In genomic region chr1:21334214-21335087, GRCh38 we compare ENCODE assay signal across 8 cellular contexts. TPM values are rescaled to one million over a fixed set of nuclear protein-coding genes. Genes with fewer than 3 reads are reported as not detected.
DNase-seq lines count a peak whose midpoint lies in the region; ATAC-seq and TF ChIP-seq lines count a peak whose summit lies in the region.

No MANE protein-coding gene starts in this region.

- DNase-seq in SK-N-SH (peak; percentile 59), heart left ventricle (peak; percentile 76 to 88 (median 77)), retina (peak; percentile 71), aorta (peak; percentile 90 to 92)
- DNase-seq in activated naive CD4-positive, alpha-beta T cell treated with anti-CD3 and anti-CD28 coated beads, Interleukin-2, amount 50 U/mL, for 72 hours (ENCODE audit: low spot score in 2 of 2), result peak; percentile 64 to 90

- H3K27me3 ChIP-seq in BLaER1, result no peaks in the 10 kb centered on the region
- H3K27me3 ChIP-seq in SK-N-SH (ENCODE audit: insufficient read depth), result no peaks in the 10 kb centered on the region
- no peaks in the 10 kb centered on the region for H3K27me3 ChIP-seq in heart left ventricle
- no peaks in the 10 kb centered on the region for H3K27me3 ChIP-seq in aorta (ENCODE audit: control insufficient read depth in 1 of 2, insufficient read depth in 2 of 2, low read length in 1 of 2)

- TF ChIP-seq POLR2A in GM19193 (IDR thresholded peaks at IDR 0.05; ENCODE audit: extremely low read depth, insufficient read depth, insufficient read length) (peak; percentile 40), heart left ventricle (IDR thresholded peaks at IDR 0.05) (peak in 1 of 2 donors; percentile 8)

- TF ChIP-seq CTCF in SK-N-SH (IDR thresholded peaks at IDR 0.05) (peak; percentile 80), heart left ventricle (IDR thresholded peaks at IDR 0.05) (peak; percentile 67 to 91 (median 84))

- no peaks in the 10 kb centered on the region for H3K9me3 Mint-ChIP-seq in activated naive CD4-positive, alpha-beta T cell treated with anti-CD3 and anti-CD28 coated beads, Interleukin-2, amount 50 U/mL, for 72 hours

- H3K36me3 Mint-ChIP-seq in activated naive CD4-positive, alpha-beta T cell treated with anti-CD3 and anti-CD28 coated beads, Interleukin-2, amount 50 U/mL, for 72 hours, result peaks cover 5 to 8% of the 10 kb centered on the region in 2 donors

- POLR2A ChIA-PET in SK-N-SH (lab: Yijun Ruan, JAX), result no interaction called here

- intact Hi-C loops in heart left ventricle (cut with DNase I), result loop anchor here in 9 of 10 donors (1.0 to 5.0 kb wide), 4 partner anchors 42 to 80 kb away; partner anchors contain the start of gene ECE1 (in 4 of the 9)
- intact Hi-C loops in aorta (cut with DNase I), result loop anchor here (2.0 kb wide), 2 partner anchors 78 to 80 kb away; no protein-coding TSS in a partner anchor

- ATAC-seq in HG03442 (IDR thresholded peaks at IDR 0.05; ENCODE audit: unreplicated experiment) (peak; percentile 62), heart left ventricle (peak; percentile 23 to 59 (median 53)), aorta (ENCODE audit: low FRiP score) (peak; percentile 73)
- peak; percentile 84 to 90 for ATAC-seq in activated naive CD4-positive, alpha-beta T cell treated with anti-CD3 and anti-CD28 coated beads, Interleukin-2, amount 50 U/mL, for 72 hours

- H3K9ac ChIP-seq in BLaER1 (peak overlapping the region; percentile 42), SK-N-SH (peak overlapping the region; percentile 57; the same call in 1 of the 2 replicates)

- H3K4me1 ChIP-seq in BLaER1, result peaks cover 78% of the 10 kb centered on the region
- peaks cover 26 to 64% of the 10 kb centered on the region in 2 experiments for H3K4me1 ChIP-seq in SK-N-SH (ENCODE audit: control insufficient read depth in 1 of 2, insufficient read depth in 2 of 2, low read depth in 1 of 2, low read length in 1 of 2)
- peaks cover 18 to 93% (median 74%) of the 10 kb centered on the region in 12 donors for H3K4me1 ChIP-seq in heart left ventricle
- H3K4me1 ChIP-seq in aorta (ENCODE audit: control insufficient read depth in 1 of 2, insufficient read depth in 2 of 2, low read length in 2 of 2), result peaks cover 2 to 7% of the 10 kb centered on the region in 2 donors

- peak overlapping the region; percentile 54; the same call in 1 of the 2 replicates for H3K27ac ChIP-seq in BLaER1
- H3K27ac ChIP-seq in SK-N-SH (ENCODE audit: low read depth in 2 of 2, low read length in 1 of 2), result peak overlapping the region; percentile 56 to 91; a peak in 3 of 4 replicates
- peak overlapping the region; percentile 15 to 94 (median 82) for H3K27ac ChIP-seq in heart left ventricle
- H3K27ac ChIP-seq in aorta (ENCODE audit: low read depth in 1 of 2, low read length in 2 of 2), result peak overlapping the region; percentile 40 to 92

- peaks cover 38% of the 10 kb centered on the region for H3K79me2 ChIP-seq in SK-N-SH (ENCODE audit: insufficient read depth)

- H3K36me3 ChIP-seq in BLaER1, result no peaks in the 10 kb centered on the region
- no peaks in the 10 kb centered on the region for H3K36me3 ChIP-seq in SK-N-SH (replicated peaks in 1 of 2; ENCODE audit: control insufficient read depth in 1 of 2, insufficient read depth in 2 of 2, low read length in 1 of 2)
- H3K36me3 ChIP-seq in heart left ventricle, result no peaks in the 10 kb centered on the region
- H3K36me3 ChIP-seq in aorta (ENCODE audit: control insufficient read depth in 1 of 2, insufficient read depth in 2 of 2, low read length in 1 of 2), result no peaks in the 10 kb centered on the region

- H3F3A ChIP-seq in SK-N-SH (replicated peaks; ENCODE audit: insufficient read depth), result peaks cover 19% of the 10 kb centered on the region

- H3K4me3 ChIP-seq in BLaER1 (peak overlapping the region; percentile 52), SK-N-SH (ENCODE audit: low read depth in 2 of 2, low read length in 1 of 2) (peak overlapping the region in 1 of 2 experiments; percentile 23; a peak in 1 of 4 replicates), heart left ventricle (peak overlapping the region in 10 of 12 donors; percentile 18 to 50 (median 34)), aorta (ENCODE audit: low read length in 2 of 2) (no peak overlapping the region)

- TF ChIP-seq EP300 in SK-N-SH (IDR thresholded peaks at IDR 0.05; ENCODE audit: borderline replicate concordance in 1 of 2, low read depth in 1 of 2, low read length in 1 of 2), result no peak

- H3K4me2 ChIP-seq in BLaER1 (peak overlapping the region; percentile 98), SK-N-SH (peak overlapping the region; percentile 74)

- peak; percentile 66 for TF ChIP-seq RAD21 in SK-N-SH (IDR thresholded peaks at IDR 0.05; ENCODE audit: low read length)

- H2AFZ ChIP-seq in SK-N-SH (ENCODE audit: low read depth), result peak overlapping the region; percentile 50; the same call in 1 of the 2 replicates

- CTCF ChIA-PET in SK-N-SH (lab: Yijun Ruan, JAX), result interaction anchor here (0.6 to 7.7 kb wide), 20 partner anchors 9 to 809 kb away, joined by 3 to 65 read pairs (median 4); no protein-coding TSS in a partner anchor

- H4K20me1 ChIP-seq in BLaER1 (peaks cover 74% of the 10 kb centered on the region), SK-N-SH (ENCODE audit: insufficient read depth) (no peaks in the 10 kb centered on the region)

- H3K9me3 ChIP-seq in BLaER1 (no peaks in the 10 kb centered on the region), SK-N-SH (no peaks in the 10 kb centered on the region), heart left ventricle (no peaks in the 10 kb centered on the region), aorta (ENCODE audit: control insufficient read depth, low read length) (no peaks in the 10 kb centered on the region)

- H3K9me2 ChIP-seq in SK-N-SH, result no peaks in the 10 kb centered on the region

- peak overlapping the region; percentile 91 to 99 for H3K27ac Mint-ChIP-seq in activated naive CD4-positive, alpha-beta T cell treated with anti-CD3 and anti-CD28 coated beads, Interleukin-2, amount 50 U/mL, for 72 hours

- 50% methylated on average over 15 of the region's 20 CpGs for WGBS in SK-N-SH (ENCODE audit: low lambda C conversion rate)
- WGBS in heart left ventricle, 4 donors, result 21 to 37% (median 35%) methylated on average over 18 to 20 of the region's 20 CpGs
- 3 to 4% methylated on average over 19 to 20 of the region's 20 CpGs for WGBS in aorta, 2 donors

TF ChIP-seq in SK-N-SH, 30 proteins besides CTCF, POLR2A, EP300 and RAD21:
- peak; percentile 50; the same call in 1 of the 2 replicates for TF ChIP-seq TCF12 (IDR thresholded peaks at IDR 0.05)
- peak; percentile 68 for TF ChIP-seq SMC3 (IDR thresholded peaks at IDR 0.05; ENCODE audit: low read depth, low read length)
- no peak for TF ChIP-seq MXI1 (IDR thresholded peaks at IDR 0.05; ENCODE audit: low read depth, low read length)
- TF ChIP-seq NFIC (IDR thresholded peaks at IDR 0.05; ENCODE audit: borderline replicate concordance), result peak; percentile 72
- no peak for TF ChIP-seq RXRA (IDR thresholded peaks at IDR 0.05; ENCODE audit: borderline replicate concordance, low read depth)
- no peak for TF ChIP-seq IRF3 (IDR thresholded peaks at IDR 0.05; ENCODE audit: low read depth, low read length)

RNA-seq across cellular contexts. Expression of gene ECE1, which starts 44.2 kb away (rescaled TPM):
- 62.3 and 96.6 TPM in 2 replicates for polyA plus RNA-seq in SK-N-SH (2012; rRNA removed)
- polyA plus RNA-seq in SK-N-SH (2012; cell fraction: cytosol; rRNA removed), result 48.1 and 60.4 TPM in 2 replicates
- 53.0 and 69.9 TPM in 2 replicates for polyA plus RNA-seq in SK-N-SH (2012; cell fraction: nucleus; rRNA removed)
- 100 to 1,000 TPM; 111 to 118 TPM for total RNA-seq in activated naive CD4-positive, alpha-beta T cell treated with anti-CD3 and anti-CD28 coated beads, Interleukin-2, amount 50 U/mL, for 72 hours
- total RNA-seq in heart left ventricle, result 100 to 1,000 TPM in 1 of 9 donors, 10 to 100 TPM in 8; 37.3 to 140 (median 59.4) TPM
- 10 to 100 TPM; 38.4 to 61.3 TPM for polyA plus RNA-seq in heart left ventricle
- 100 to 1,000 TPM; 135 to 155 TPM for total RNA-seq in aorta
- 100 to 1,000 TPM in 1 of 2 donors, 10 to 100 TPM in 1; 12.1 to 112 TPM for polyA plus RNA-seq in aorta

Comparison
In these comparisons a context has a peak if more than half of its experiments do, and no peak if none do; other contexts are left out.
1. H3K4me3 ChIP-seq: peak in BLaER1 (single experiment) and heart left ventricle (10 of 12); none in aorta (0 of 2).
2. Peak in every context shown above with its lines, with median percentiles within 50 percentile points of each other: H3K27ac ChIP-seq, ATAC-seq and DNase-seq.